8 cellular contexts compared by ENCODE assay signal in genomic region chr12:110403975-110404675, GRCh38. TPM values are rescaled to one million over a fixed set of nuclear protein-coding genes. Genes with fewer than 3 reads are reported as not detected.
A peak's percentile ranks its signal among the peaks of the same experiment; 100 is the strongest.
DNase-seq lines count a peak whose midpoint lies in the region; ATAC-seq and TF ChIP-seq lines count a peak whose summit lies in the region.

No MANE protein-coding gene starts in this region.

- no peaks in the 10 kb centered on the region for H3K9me3 Mint-ChIP-seq in activated naive CD8-positive, alpha-beta T cell treated with anti-CD3 and anti-CD28 coated beads, Interleukin-2, amount 50 U/mL, for 24 hours

- H3K9me3 ChIP-seq in cardiac muscle cell (ENCODE audit: low read depth): no peaks in the 10 kb centered on the region
- H3K9me3 ChIP-seq in parathyroid adenoma (ENCODE audit: control insufficient read depth, low read length): no peaks in the 10 kb centered on the region
- no peaks in the 10 kb centered on the region for H3K9me3 ChIP-seq in thymus (ENCODE audit: control insufficient read depth)

- no peaks in the 10 kb centered on the region for H3K36me3 ChIP-seq in cardiac muscle cell
- no peaks in the 10 kb centered on the region for H3K36me3 ChIP-seq in parathyroid adenoma (ENCODE audit: control insufficient read depth, insufficient read depth, low read length)
- peaks cover 10% of the 10 kb centered on the region for H3K36me3 ChIP-seq in thymus (ENCODE audit: control insufficient read depth, insufficient read depth)

- DNase-seq in AG20443 (ENCODE audit: low spot score) (peak; percentile 94), NCI-H1105 treated with DMSO at 0.1 percent for 48 hours (lab: John Stamatoyannopoulos, UW) (peak; percentile 88), T follicular helper cell (ENCODE audit: low read depth) (peak; percentile 73), cardiac muscle cell (ENCODE audit: low read depth in 1 of 2, low spot score in 1 of 2) (peak; percentile 72 to 85)
- peak; percentile 81 for DNase-seq in activated naive CD8-positive, alpha-beta T cell treated with anti-CD3 and anti-CD28 coated beads, Interleukin-2, amount 50 U/mL, for 24 hours

- H3K4me2 ChIP-seq in parathyroid adenoma (ENCODE audit: low read length): peak overlapping the region; percentile 100

- H3K4me3 ChIP-seq in cardiac muscle cell (peak overlapping the region; percentile 47), parathyroid adenoma (ENCODE audit: low read depth, low read length) (peak overlapping the region; percentile 99), thymus (ENCODE audit: low read length) (peak overlapping the region; percentile 99)

- H3K36me3 Mint-ChIP-seq in activated naive CD8-positive, alpha-beta T cell treated with anti-CD3 and anti-CD28 coated beads, Interleukin-2, amount 50 U/mL, for 24 hours (ENCODE audit: low read depth): peaks cover 24% of the 10 kb centered on the region

- H3K27me3 ChIP-seq in cardiac muscle cell (no peaks in the 10 kb centered on the region), parathyroid adenoma (ENCODE audit: control insufficient read depth, insufficient read depth, low read length) (no peaks in the 10 kb centered on the region), thymus (ENCODE audit: control insufficient read depth, insufficient read depth) (no peaks in the 10 kb centered on the region)

- ATAC-seq in GM21423 (IDR thresholded peaks at IDR 0.05; ENCODE audit: unreplicated experiment): peak; percentile 48
- peak; percentile 57 for ATAC-seq in activated naive CD8-positive, alpha-beta T cell treated with anti-CD3 and anti-CD28 coated beads, Interleukin-2, amount 50 U/mL, for 24 hours

- WGBS in thymus: 31% methylated on average over 21 of the region's 21 CpGs

- H3K4me1 ChIP-seq in cardiac muscle cell (ENCODE audit: low read depth) (peaks cover 4% of the 10 kb centered on the region), parathyroid adenoma (peaks cover 9% of the 10 kb centered on the region), thymus (ENCODE audit: control insufficient read depth, insufficient read depth, low read length) (peaks cover 15% of the 10 kb centered on the region)

- H3K27ac ChIP-seq in cardiac muscle cell (peak overlapping the region; percentile 99), parathyroid adenoma (peak overlapping the region; percentile 99), thymus (ENCODE audit: low read depth) (peak overlapping the region; percentile 96)

- peak overlapping the region; percentile 98 for H3K4me3 Mint-ChIP-seq in activated naive CD8-positive, alpha-beta T cell treated with anti-CD3 and anti-CD28 coated beads, Interleukin-2, amount 50 U/mL, for 24 hours

- TF ChIP-seq CTCF in cardiac muscle cell (IDR thresholded peaks at IDR 0.05; ENCODE audit: low read depth, low read length): no peak
- no peak for TF ChIP-seq CTCF in parathyroid adenoma (IDR thresholded peaks at IDR 0.05)

- no peak overlapping the region for H3K27ac Mint-ChIP-seq in activated naive CD8-positive, alpha-beta T cell treated with anti-CD3 and anti-CD28 coated beads, Interleukin-2, amount 50 U/mL, for 24 hours

- H3K4me1 Mint-ChIP-seq in activated naive CD8-positive, alpha-beta T cell treated with anti-CD3 and anti-CD28 coated beads, Interleukin-2, amount 50 U/mL, for 24 hours: peaks cover 31% of the 10 kb centered on the region

- peak overlapping the region; percentile 100 for H2AFZ ChIP-seq in parathyroid adenoma

- peak overlapping the region; percentile 74 for H3K9ac ChIP-seq in parathyroid adenoma

- H3K79me2 ChIP-seq in parathyroid adenoma: peaks cover 12% of the 10 kb centered on the region

- H3K27me3 Mint-ChIP-seq in activated naive CD8-positive, alpha-beta T cell treated with anti-CD3 and anti-CD28 coated beads, Interleukin-2, amount 50 U/mL, for 24 hours: no peaks in the 10 kb centered on the region

RNA-seq across cellular contexts. Expression of gene ANAPC7, which starts 0.6 kb away (rescaled TPM):
- total RNA-seq in cardiac muscle cell: 37.2 and 55.4 TPM in 2 replicates
- 48.2 and 54.6 TPM in 2 replicates for polyA plus RNA-seq in cardiac muscle cell
- polyA plus RNA-seq in thymus: 66.6 TPM

RNA-seq across cellular contexts. Expression of gene ARPC3, which starts 46.0 kb away (rescaled TPM):
- total RNA-seq in cardiac muscle cell: 94.0 and 171 TPM in 2 replicates
- polyA plus RNA-seq in cardiac muscle cell (228 and 245 TPM in 2 replicates), thymus (628 TPM)

Comparison
In these comparisons a context has a peak if more than half of its experiments do, and no peak if none do; other contexts are left out.
1. Peak in every context shown above with its lines: DNase-seq, ATAC-seq, H3K4me3 ChIP-seq and H3K27ac ChIP-seq.
2. H3K4me3 ChIP-seq: peak in every context shown above with its lines; median percentile 99 in parathyroid adenoma; 99 in thymus; 47 in cardiac muscle cell.